Comparison of ENCODE assay signal across 8 cellular contexts in genomic region chr1:23168079-23168461, GRCh38. TPM values are rescaled to one million over a fixed set of nuclear protein-coding genes. Genes with fewer than 3 reads are reported as not detected.
DNase-seq lines count a peak whose midpoint lies in the region; ATAC-seq, FAIRE-seq and TF ChIP-seq lines count a peak whose summit lies in the region.

No MANE protein-coding gene starts in this region.

- H3K27ac ChIP-seq in SJCRH30: peak overlapping the region; percentile 70
- H3K27ac ChIP-seq in HepG2 (ENCODE audit: extremely low read length, insufficient read depth, low read length): peak overlapping the region; percentile 86

- peak overlapping the region; percentile 57 for H3K4me2 ChIP-seq in HepG2 (ENCODE audit: low read depth, low read length)

- H3K79me2 ChIP-seq in HepG2 (ENCODE audit: insufficient read depth, low read length): peaks cover 44% of the 10 kb centered on the region

- TF ChIP-seq CTCF in bronchial epithelial cell (IDR thresholded peaks at IDR 0.05; ENCODE audit: insufficient read depth, low read length, severe bottlenecking): no peak
- TF ChIP-seq CTCF in HepG2 (CRISPR knock-in tag; IDR thresholded peaks at IDR 0.05): no peak

- peak overlapping the region; percentile 97 for H3K4me3 Mint-ChIP-seq in stimulated activated naive CD8-positive, alpha-beta T cell treated with anti-CD3 and anti-CD28 coated beads, Interleukin-15, Interleukin-2, amounts not matched to agents 100 ng/mL and 50 ng/mL, for 24 hours

- POLR2A ChIA-PET in HepG2 (lab: Yijun Ruan, JAX): interaction anchor here (0.5 to 2.1 kb wide), 5 partner anchors 10 to 363 kb away, joined by 3 to 5 read pairs (median 3); partner anchors contain the start of gene E2F2

- ATAC-seq in HepG2 (no peak), HG02973 (IDR thresholded peaks at IDR 0.05; ENCODE audit: unreplicated experiment) (no peak)

- H3K27ac Mint-ChIP-seq in stimulated activated naive CD8-positive, alpha-beta T cell treated with anti-CD3 and anti-CD28 coated beads, Interleukin-15, Interleukin-2, amounts not matched to agents 100 ng/mL and 50 ng/mL, for 24 hours: peak overlapping the region; percentile 93

- TF ChIP-seq POLR2A in HepG2 (IDR thresholded peaks at IDR 0.05; ENCODE audit: insufficient read depth in 1 of 2, low read depth in 2 of 2, low read length in 2 of 2): 0 out of 4 replicates have a peak, but pooled peaks of 1 of the 2 experiments have one; percentile 20

- intact Hi-C loops in HepG2 (cut with micrococcal nuclease; ENCODE audit: unreplicated experiment): no loop called here

- H3K9ac ChIP-seq in HepG2 (ENCODE audit: insufficient read depth, low read depth, low read length): peak overlapping the region; percentile 85

- H3K36me3 Mint-ChIP-seq in stimulated activated naive CD8-positive, alpha-beta T cell treated with anti-CD3 and anti-CD28 coated beads, Interleukin-15, Interleukin-2, amounts not matched to agents 100 ng/mL and 50 ng/mL, for 24 hours (ENCODE audit: low read depth): no peaks in the 10 kb centered on the region

- H2AFZ ChIP-seq in HepG2 (ENCODE audit: low read length): no peak overlapping the region

- DNase-seq in activated effector memory CD4-positive, alpha-beta T cell treated with anti-CD3 and anti-CD28 coated beads, Interleukin-2, amount 50 U/mL, for 16 hours: peak; percentile 76
- DNase-seq in activated effector memory CD4-positive, alpha-beta T cell treated with Interleukin-2 at 50 U/mL for 16 hours: no peak
- DNase-seq in SJCRH30: peak; percentile 49 to 52
- DNase-seq in bronchial epithelial cell (ENCODE audit: low read depth): no peak
- DNase-seq in HepG2 (ENCODE audit: low spot score): no peak
- no peak for DNase-seq in NCI-H2196 (lab: John Stamatoyannopoulos, UW; ENCODE audit: unreplicated experiment)

- FAIRE-seq in bronchial epithelial cell (lab: Jason Lieb, UNC): no peak
- no peak for FAIRE-seq in HepG2 (lab: Jason Lieb, UNC)

- H3K9me3 ChIP-seq in SJCRH30 (replicated peaks) (no peaks in the 10 kb centered on the region), HepG2 (ENCODE audit: low read length) (no peaks in the 10 kb centered on the region)

- H3K27me3 Mint-ChIP-seq in stimulated activated naive CD8-positive, alpha-beta T cell treated with anti-CD3 and anti-CD28 coated beads, Interleukin-15, Interleukin-2, amounts not matched to agents 100 ng/mL and 50 ng/mL, for 24 hours: no peaks in the 10 kb centered on the region

- BruUV-seq in HepG2 (replicated peaks; lab: Mats Ljungman, UMichigan): no TSS peak

- CTCF ChIA-PET in HepG2 (lab: Yijun Ruan, JAX; ENCODE audit: low intra/inter-chr PET ratio, low total read pairs): no interaction called here

- in situ Hi-C loops in HepG2 (cut with HindIII; ENCODE audit: extremely low pct_ligation_motif_present, low pct_unique_long_range_greater_than_20kb): no loop called here

- no peaks in the 10 kb centered on the region for H3K27me3 ChIP-seq in SJCRH30
- no peaks in the 10 kb centered on the region for H3K27me3 ChIP-seq in bronchial epithelial cell (ENCODE audit: control insufficient read depth, insufficient read depth, low read length)
- no peaks in the 10 kb centered on the region; a peak in 1 of 5 replicates for H3K27me3 ChIP-seq in HepG2 (ENCODE audit: control insufficient read depth in 1 of 2, insufficient read depth in 2 of 2, low read length in 2 of 2)

- 1% methylated on average over 11 of the region's 50 CpGs for WGBS in HepG2 (ENCODE audit: low lambda C conversion rate)

- peaks cover 11% of the 10 kb centered on the region for H4K20me1 ChIP-seq in HepG2 (ENCODE audit: insufficient read depth, low read length)

- peaks cover 31% of the 10 kb centered on the region for H3K4me1 Mint-ChIP-seq in stimulated activated naive CD8-positive, alpha-beta T cell treated with anti-CD3 and anti-CD28 coated beads, Interleukin-15, Interleukin-2, amounts not matched to agents 100 ng/mL and 50 ng/mL, for 24 hours (ENCODE audit: low read depth)

- TF ChIP-seq EP300 in HepG2 (IDR thresholded peaks at IDR 0.05; ENCODE audit: low read depth in 2 of 2, low read length in 2 of 2): no peak
- no peak for TF ChIP-seq EP300 in HepG2 (CRISPR knock-in tag; IDR thresholded peaks at IDR 0.05; ENCODE audit: borderline replicate concordance)

- H3K9me3 Mint-ChIP-seq in stimulated activated naive CD8-positive, alpha-beta T cell treated with anti-CD3 and anti-CD28 coated beads, Interleukin-15, Interleukin-2, amounts not matched to agents 100 ng/mL and 50 ng/mL, for 24 hours: no peaks in the 10 kb centered on the region

- 0 out of 2 replicates have a peak, but pooled peaks cover 6% of the 10 kb centered on the region for H3K4me1 ChIP-seq in SJCRH30
- H3K4me1 ChIP-seq in HepG2 (ENCODE audit: insufficient read depth, low read length): peaks cover 54% of the 10 kb centered on the region

- peak overlapping the region; percentile 81 for H3K4me3 ChIP-seq in SJCRH30
- peak overlapping the region; percentile 90 for H3K4me3 ChIP-seq in bronchial epithelial cell (ENCODE audit: low read depth, low read length)
- H3K4me3 ChIP-seq in HepG2 (replicated peaks in 1 of 3; ENCODE audit: insufficient read depth in 1 of 3, low read depth in 2 of 3, low read length in 3 of 3): peak overlapping the region; percentile 95 to 100 (median 96)

- H3K36me3 ChIP-seq in SJCRH30 (peaks cover 3% of the 10 kb centered on the region; the same call in 1 of the 2 replicates), bronchial epithelial cell (ENCODE audit: control insufficient read depth, insufficient read depth, low read length) (no peaks in the 10 kb centered on the region), HepG2 (replicated peaks in 1 of 2; ENCODE audit: control insufficient read depth in 1 of 2, insufficient read depth in 2 of 2, low read length in 2 of 2) (no peaks in the 10 kb centered on the region)

- no peak for TF ChIP-seq RAD21 in HepG2 (CRISPR knock-in tag; IDR thresholded peaks at IDR 0.05)

TF ChIP-seq in HepG2, 621 proteins besides CTCF, POLR2A, EP300 and RAD21:
- TF ChIP-seq ZNF343 (CRISPR knock-in tag; IDR thresholded peaks at IDR 0.05): no peak
- peak; percentile 29 for TF ChIP-seq HNRNPK (IDR thresholded peaks at IDR 0.05; ENCODE audit: low read depth, low read length, poor library complexity, severe bottlenecking)
- TF ChIP-seq ZFY (CRISPR knock-in tag; IDR thresholded peaks at IDR 0.05): peak; percentile 7; the same call in 1 of the 2 replicates
- TF ChIP-seq HOXA3 (CRISPR knock-in tag; IDR thresholded peaks at IDR 0.05): 0 out of 2 replicates have a peak, but pooled peaks have one; percentile 0
TF ChIP-seq in HepG2: peak in this region for 3.

RNA-seq across cellular contexts. Expression of gene LUZP1, which starts 0.6 kb away (rescaled TPM):
- 28.8 and 29.8 TPM in 2 replicates for total RNA-seq in SJCRH30 (2014; rRNA removed; shearing (Covaris generic))
- total RNA-seq in bronchial epithelial cell (17.6 and 19.6 TPM in 2 replicates), HepG2 (2016; rRNA removed; fragmentation: Illumina TruSeq; extraction: Trizol) (12.7 and 21.5 TPM in 2 replicates)
- total RNA-seq in HepG2 (2016; cell fraction: cytosol; rRNA removed; fragmentation: Illumina TruSeq; extraction: Trizol; ENCODE audit: low read depth): 0.88 and 0.91 TPM in 2 replicates
- 12.1 and 20.0 TPM in 2 replicates for total RNA-seq in HepG2 (2016; cell fraction: insoluble cytoplasmic fraction; rRNA removed; fragmentation: Illumina TruSeq; extraction: Trizol)
- total RNA-seq in HepG2 (2016; cell fraction: membrane; rRNA removed; fragmentation: Illumina TruSeq; extraction: Trizol): 3.4 and 4.5 TPM in 2 replicates
- 14.6 and 16.0 TPM in 2 replicates for total RNA-seq in HepG2 (2016; cell fraction: nucleus; rRNA removed; fragmentation: Illumina TruSeq; extraction: Trizol)
- polyA plus RNA-seq in HepG2 (2011; rRNA removed): 6.9 and 7.2 TPM in 2 replicates
- polyA plus RNA-seq in HepG2 (2011; cell fraction: cytosol; rRNA removed): 4.6 and 5.4 TPM in 2 replicates
- 10.9 and 11.8 TPM in 2 replicates for polyA plus RNA-seq in HepG2 (2011; cell fraction: nucleus; rRNA removed)
- 8.0 and 9.5 TPM in 2 replicates for polyA plus RNA-seq in HepG2 (2012)
- polyA plus RNA-seq in HepG2 (2016; cell fraction: cytosol; fragmentation: Illumina TruSeq; extraction: Trizol; ENCODE audit: low read depth): 0.23 and 0.26 TPM in 2 replicates
- 8.6 and 8.9 TPM in 2 replicates for polyA plus RNA-seq in HepG2 (2016; cell fraction: insoluble cytoplasmic fraction; fragmentation: Illumina TruSeq; extraction: Trizol; ENCODE audit: low read depth)
- 0.73 and 0.81 TPM in 2 replicates for polyA plus RNA-seq in HepG2 (2016; cell fraction: membrane; fragmentation: Illumina TruSeq; extraction: Trizol; ENCODE audit: low read depth)
- 11.6 and 14.4 TPM in 2 replicates for polyA plus RNA-seq in HepG2 (2016; cell fraction: nucleus; fragmentation: Illumina TruSeq; extraction: Trizol; ENCODE audit: insufficient read depth, low read depth)
- polyA minus RNA-seq in HepG2 (2011; rRNA and poly(A)+ RNA removed; ENCODE audit: low replicate concordance): 19.5 and 28.3 TPM in 2 replicates
- 10.6 and 12.2 TPM in 2 replicates for polyA minus RNA-seq in HepG2 (2011; cell fraction: cytosol; rRNA and poly(A)+ RNA removed)
- 25.2 and 28.5 TPM in 2 replicates for polyA minus RNA-seq in HepG2 (2011; cell fraction: nucleus; rRNA and poly(A)+ RNA removed)

RNA-seq across cellular contexts. Expression of gene HTR1D, which starts 49.2 kb away (rescaled TPM):
- not detected in 2 replicates for total RNA-seq in SJCRH30 (2014; rRNA removed; shearing (Covaris generic))
- total RNA-seq in bronchial epithelial cell: under 0.01 and 0.26 TPM in 2 replicates
- total RNA-seq in HepG2 (2016; rRNA removed; fragmentation: Illumina TruSeq; extraction: Trizol): 0.04 and 0.25 TPM in 2 replicates
- not detected in 2 replicates for total RNA-seq in HepG2 (2016; cell fraction: cytosol; rRNA removed; fragmentation: Illumina TruSeq; extraction: Trizol; ENCODE audit: low read depth)
- 0.12 and 0.13 TPM in 2 replicates for total RNA-seq in HepG2 (2016; cell fraction: insoluble cytoplasmic fraction; rRNA removed; fragmentation: Illumina TruSeq; extraction: Trizol)
- total RNA-seq in HepG2 (2016; cell fraction: membrane; rRNA removed; fragmentation: Illumina TruSeq; extraction: Trizol): 0.12 and 0.21 TPM in 2 replicates
- not detected in 2 replicates for total RNA-seq in HepG2 (2016; cell fraction: nucleus; rRNA removed; fragmentation: Illumina TruSeq; extraction: Trizol)
- 0.07 and 0.29 TPM in 2 replicates for polyA plus RNA-seq in HepG2 (2011; rRNA removed)
- 0.05 and 0.15 TPM in 2 replicates for polyA plus RNA-seq in HepG2 (2011; cell fraction: cytosol; rRNA removed)
- 0.08 and 0.10 TPM in 2 replicates for polyA plus RNA-seq in HepG2 (2011; cell fraction: nucleus; rRNA removed)
- polyA plus RNA-seq in HepG2 (2012): 0.23 and 0.67 TPM in 2 replicates
- polyA plus RNA-seq in HepG2 (2016; cell fraction: cytosol; fragmentation: Illumina TruSeq; extraction: Trizol; ENCODE audit: low read depth): 0.07 TPM in 1 of 2 replicates, not detected in the other
- 0.22 and 0.25 TPM in 2 replicates for polyA plus RNA-seq in HepG2 (2016; cell fraction: insoluble cytoplasmic fraction; fragmentation: Illumina TruSeq; extraction: Trizol; ENCODE audit: low read depth)
- polyA plus RNA-seq in HepG2 (2016; cell fraction: membrane; fragmentation: Illumina TruSeq; extraction: Trizol; ENCODE audit: low read depth): 0.18 and 0.20 TPM in 2 replicates
- 0.31 TPM in 2 replicates for polyA plus RNA-seq in HepG2 (2016; cell fraction: nucleus; fragmentation: Illumina TruSeq; extraction: Trizol; ENCODE audit: insufficient read depth, low read depth)
- polyA minus RNA-seq in HepG2 (2011; rRNA and poly(A)+ RNA removed; ENCODE audit: low replicate concordance): 0.16 and 17.0 TPM in 2 replicates
- not detected in 2 replicates for polyA minus RNA-seq in HepG2 (2011; cell fraction: cytosol; rRNA and poly(A)+ RNA removed)
- polyA minus RNA-seq in HepG2 (2011; cell fraction: nucleus; rRNA and poly(A)+ RNA removed): 0.37 TPM in 1 of 2 replicates, not detected in the other

Comparison
In these comparisons a context has a peak if more than half of its experiments do, and no peak if none do; other contexts are left out.
1. DNase-seq: peak in activated effector memory CD4-positive, alpha-beta T cell treated with anti-CD3 and anti-CD28 coated beads, Interleukin-2, amount 50 U/mL, for 16 hours (single experiment) and SJCRH30 (2 of 2); none in activated effector memory CD4-positive, alpha-beta T cell treated with Interleukin-2 at 50 U/mL for 16 hours (single experiment), bronchial epithelial cell (single experiment), HepG2 (single experiment) and NCI-H2196 (single experiment).
2. Peak in every context shown above with its lines, with median percentiles within 50 percentile points of each other: H3K4me3 ChIP-seq.